Comparison of ENCODE assay signal across 24 cellular contexts in the genomic region with DNA sequence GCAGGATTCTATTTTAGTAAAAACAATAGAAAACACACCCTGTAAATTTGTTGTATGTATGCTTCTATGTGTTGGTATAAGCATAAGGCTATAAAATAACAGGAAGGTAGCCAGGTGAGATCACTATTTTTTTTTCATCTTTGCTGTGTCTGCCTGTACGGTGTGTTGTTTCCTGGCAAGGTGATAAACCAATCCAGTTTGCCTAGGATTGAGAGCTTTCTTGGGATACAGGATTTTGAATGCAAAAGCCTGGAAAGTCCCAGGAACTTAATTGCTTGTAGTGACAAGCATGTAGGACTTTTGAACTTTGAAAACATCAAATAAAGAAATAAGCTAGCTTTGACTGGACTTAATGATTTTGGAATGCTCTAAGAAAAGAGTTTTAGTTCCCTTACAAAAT.
A peak's percentile ranks its signal among the peaks of the same experiment; 100 is the strongest.
DNase-seq lines count a peak whose midpoint lies in the region; ATAC-seq, FAIRE-seq and TF ChIP-seq lines count a peak whose summit lies in the region.
"Had no signal": no experiment of that assay in that cellular context is flagged by ENCODE, and none has a peak within 500 bp of the region (broad histone marks: within the 10 kb centered on the region; RNA-seq: fewer than 3 reads in every experiment).

No MANE protein-coding gene starts in this region.

- H3K36me3 ChIP-seq in bronchial epithelial cell (ENCODE audit: control insufficient read depth, insufficient read depth, low read length) (no peaks in the 10 kb centered on the region), neuron (ENCODE audit: insufficient read depth, low read length) (no peaks in the 10 kb centered on the region)
- H3K36me3 ChIP-seq: BE2C; BLaER1 treated with 17β-estradiol and CSF1 and Interleukin-3, amounts not matched to agents 10 nM and 100 nM had no signal

- H3K9me3 ChIP-seq in neuron (ENCODE audit: low read length), result no peaks in the 10 kb centered on the region
- H3K9me3 ChIP-seq: A549, BE2C had no signal

- no peaks in the 10 kb centered on the region for H3K4me1 ChIP-seq in foreskin keratinocyte
- peaks cover 12% of the 10 kb centered on the region for H3K4me1 ChIP-seq in neuron (ENCODE audit: insufficient read depth, low read length)
- H3K4me1 ChIP-seq: A549; BE2C; BLaER1 treated with 17β-estradiol and CSF1 and Interleukin-3, amounts not matched to agents 10 nM and 100 nM had no signal

- H3K27ac ChIP-seq in foreskin keratinocyte, result no peak overlapping the region
- H3K27ac ChIP-seq: A549; BLaER1 treated with 17β-estradiol and CSF1 and Interleukin-3, amounts not matched to agents 10 nM and 100 nM had no signal

- ATAC-seq in foreskin keratinocyte, result no peak
- no peak for ATAC-seq in GM18505 (IDR thresholded peaks at IDR 0.05; ENCODE audit: unreplicated experiment)
- ATAC-seq: A549, GM12878, GM23338, HCT116 had no signal

- TF ChIP-seq CTCF in bronchial epithelial cell (IDR thresholded peaks at IDR 0.05; ENCODE audit: insufficient read depth, low read length, severe bottlenecking) (no peak), foreskin keratinocyte (conservative IDR thresholded peaks at IDR 0.05) (no peak)

- TF ChIP-seq POLR2A in GM18505 (IDR thresholded peaks at IDR 0.05; ENCODE audit: borderline replicate concordance, extremely low read depth, insufficient read depth, insufficient read length), result no peak
- no peak for TF ChIP-seq POLR2A in erythroblast (IDR thresholded peaks at IDR 0.05; ENCODE audit: low read length)

- H2AFZ ChIP-seq in neuron (ENCODE audit: low read depth, low read length), result peak overlapping the region; percentile 39
- H2AFZ ChIP-seq: GM23338 had no signal

- H3K4me3 ChIP-seq in bronchial epithelial cell (ENCODE audit: low read depth, low read length) (no peak overlapping the region), neuron (ENCODE audit: low read length) (no peak overlapping the region)
- H3K4me3 ChIP-seq: A549; BLaER1 treated with 17β-estradiol and CSF1 and Interleukin-3, amounts not matched to agents 10 nM and 100 nM; GM12878; GM23338 had no signal

- DNase-seq in DMS53 (lab: John Stamatoyannopoulos, UW) (peak; percentile 47), bronchial epithelial cell (ENCODE audit: low read depth) (peak; percentile 76), foreskin keratinocyte (peak; percentile 22 to 24), CD1c-positive myeloid dendritic cell (ENCODE audit: extremely low spot score) (no peak), erythroblast (lab: John Stamatoyannopoulos, UW) (no peak)
- DNase-seq: 8988T; ACHN; AML-193; BE2C; Calu3; CD4-positive, alpha-beta memory T cell; COR-L47; DMS79; EL; GDM1; H9 had no signal

- no peak for FAIRE-seq in bronchial epithelial cell (lab: Jason Lieb, UNC)
- FAIRE-seq: A549, GM12878, GM18507 had no signal

- H3K27me3 ChIP-seq in bronchial epithelial cell (ENCODE audit: control insufficient read depth, insufficient read depth, low read length) (no peaks in the 10 kb centered on the region), foreskin keratinocyte (no peaks in the 10 kb centered on the region), neuron (ENCODE audit: insufficient read depth, low read length) (no peaks in the 10 kb centered on the region)
- H3K27me3 ChIP-seq: BE2C; BLaER1 treated with 17β-estradiol and CSF1 and Interleukin-3, amounts not matched to agents 10 nM and 100 nM had no signal

Comparison
In these comparisons a context has a peak if more than half of its experiments do, and no peak if none do; other contexts are left out.
1. DNase-seq: peak in DMS53 (single experiment), bronchial epithelial cell (single experiment) and foreskin keratinocyte (2 of 2); none in CD1c-positive myeloid dendritic cell (single experiment) and erythroblast (0 of 2).